ENCODE assay signal across 1 cellular context in the genomic region with DNA sequence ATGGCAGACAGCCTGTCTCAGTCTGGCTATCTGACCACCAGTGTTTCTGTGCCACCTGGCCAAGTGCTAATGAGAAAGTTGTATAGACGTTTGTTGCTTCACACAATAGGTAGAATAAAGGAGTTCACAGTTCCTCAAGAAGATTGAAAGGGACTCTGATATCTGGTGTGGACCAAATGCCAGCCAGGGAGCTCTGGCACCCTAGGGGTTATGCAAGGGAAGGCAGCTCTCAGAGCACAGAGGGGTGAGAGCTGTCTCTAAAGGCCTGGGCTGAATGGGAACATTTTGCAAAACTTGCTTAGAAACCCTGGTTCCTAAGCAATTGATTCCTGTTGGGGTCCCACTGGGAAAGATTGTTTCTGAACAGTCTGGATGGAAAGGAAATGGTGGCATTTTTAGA.
TF ChIP-seq lines count a peak whose summit lies in the region.

No MANE protein-coding gene starts in this region.

TF ChIP-seq in WTC11, 78 proteins besides CTCF, POLR2A, EP300 and RAD21 (continued from another document):
- TF ChIP-seq, protein P1, sequence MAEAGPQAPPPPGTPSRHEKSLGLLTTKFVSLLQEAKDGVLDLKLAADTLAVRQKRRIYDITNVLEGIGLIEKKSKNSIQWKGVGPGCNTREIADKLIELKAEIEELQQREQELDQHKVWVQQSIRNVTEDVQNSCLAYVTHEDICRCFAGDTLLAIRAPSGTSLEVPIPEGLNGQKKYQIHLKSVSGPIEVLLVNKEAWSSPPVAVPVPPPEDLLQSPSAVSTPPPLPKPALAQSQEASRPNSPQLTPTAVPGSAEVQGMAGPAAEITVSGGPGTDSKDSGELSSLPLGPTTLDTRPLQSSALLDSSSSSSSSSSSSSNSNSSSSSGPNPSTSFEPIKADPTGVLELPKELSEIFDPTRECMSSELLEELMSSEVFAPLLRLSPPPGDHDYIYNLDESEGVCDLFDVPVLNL (CRISPR knock-in tag; IDR thresholded peaks at IDR 0.05; ENCODE audit: borderline replicate concordance, low read depth) = no peak
- TF ChIP-seq, protein P2, sequence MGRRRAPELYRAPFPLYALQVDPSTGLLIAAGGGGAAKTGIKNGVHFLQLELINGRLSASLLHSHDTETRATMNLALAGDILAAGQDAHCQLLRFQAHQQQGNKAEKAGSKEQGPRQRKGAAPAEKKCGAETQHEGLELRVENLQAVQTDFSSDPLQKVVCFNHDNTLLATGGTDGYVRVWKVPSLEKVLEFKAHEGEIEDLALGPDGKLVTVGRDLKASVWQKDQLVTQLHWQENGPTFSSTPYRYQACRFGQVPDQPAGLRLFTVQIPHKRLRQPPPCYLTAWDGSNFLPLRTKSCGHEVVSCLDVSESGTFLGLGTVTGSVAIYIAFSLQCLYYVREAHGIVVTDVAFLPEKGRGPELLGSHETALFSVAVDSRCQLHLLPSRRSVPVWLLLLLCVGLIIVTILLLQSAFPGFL (CRISPR knock-in tag; IDR thresholded peaks at IDR 0.05; ENCODE audit: borderline replicate concordance) = no peak
- no peak for TF ChIP-seq FOXJ3 (CRISPR knock-in tag; IDR thresholded peaks at IDR 0.05; ENCODE audit: borderline replicate concordance)
- TF ChIP-seq, protein P3, sequence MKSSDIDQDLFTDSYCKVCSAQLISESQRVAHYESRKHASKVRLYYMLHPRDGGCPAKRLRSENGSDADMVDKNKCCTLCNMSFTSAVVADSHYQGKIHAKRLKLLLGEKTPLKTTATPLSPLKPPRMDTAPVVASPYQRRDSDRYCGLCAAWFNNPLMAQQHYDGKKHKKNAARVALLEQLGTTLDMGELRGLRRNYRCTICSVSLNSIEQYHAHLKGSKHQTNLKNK (CRISPR knock-in tag; IDR thresholded peaks at IDR 0.05) = no peak
- no peak for TF ChIP-seq EMX1 (CRISPR knock-in tag; IDR thresholded peaks at IDR 0.05)
- TF ChIP-seq FOXK1 (CRISPR knock-in tag; IDR thresholded peaks at IDR 0.05) = no peak
